Comparison of ENCODE assay signal across 8 cellular contexts in genomic region chr19:10835754-10836477, GRCh38. TPM values are rescaled to one million over a fixed set of nuclear protein-coding genes. Genes with fewer than 3 reads are reported as not detected.
A peak's percentile ranks its signal among the peaks of the same experiment; 100 is the strongest.
DNase-seq lines count a peak whose midpoint lies in the region; ATAC-seq, FAIRE-seq and TF ChIP-seq lines count a peak whose summit lies in the region.

Gene TMED1 (minus strand): TSS chr19:10836212. CDS start chr19:10836191, 21 bp downstream.

- H3K36me3 Mint-ChIP-seq in astrocyte (ENCODE audit: low read depth, unreplicated experiment): peaks cover 4% of the 10 kb centered on the region

- intact Hi-C loops in aorta (cut with DNase I): loop anchor here in 1 of 2 donors (2.0 kb wide), 1 partner anchor 35 kb away; the partner anchor contains the start of gene CARM1

- no peaks in the 10 kb centered on the region for H3K27me3 ChIP-seq in astrocyte (ENCODE audit: insufficient read depth, low read length)
- no peaks in the 10 kb centered on the region for H3K27me3 ChIP-seq in rectal smooth muscle tissue (ENCODE audit: control insufficient read depth, insufficient read depth, low read length)
- H3K27me3 ChIP-seq in aorta (ENCODE audit: control insufficient read depth in 1 of 2, insufficient read depth in 2 of 2, low read length in 1 of 2): no peaks in the 10 kb centered on the region

- peak within 1 kb of the TSS; percentile 94 for H3K4me2 ChIP-seq in astrocyte (ENCODE audit: low read length)

- WGBS in aorta, 2 donors: 1% methylated on average over 50 of the region's 50 CpGs

- peak within 1 kb of the TSS; percentile 85 for H3K4me3 Mint-ChIP-seq in astrocyte (ENCODE audit: unreplicated experiment)

- peak; percentile 52 for ATAC-seq in GM18499 (IDR thresholded peaks at IDR 0.05; ENCODE audit: insufficient read depth, unreplicated experiment)
- peak; percentile 64 for ATAC-seq in HG02943 (IDR thresholded peaks at IDR 0.05; ENCODE audit: low read depth, unreplicated experiment)
- peak; percentile 95 for ATAC-seq in aorta (ENCODE audit: low FRiP score)

- peak; percentile 17 for FAIRE-seq in astrocyte (lab: Jason Lieb, UNC)

- H3K4me3 ChIP-seq in astrocyte (ENCODE audit: insufficient read depth, low read depth, low read length) (peak within 1 kb of the TSS; percentile 73), rectal smooth muscle tissue (ENCODE audit: low read length) (peak within 1 kb of the TSS; percentile 73), aorta (ENCODE audit: low read length in 2 of 2) (peak within 1 kb of the TSS; percentile 35 to 43)

- H3K9me3 ChIP-seq in astrocyte (ENCODE audit: insufficient read depth, low read depth, low read length) (peaks cover 8% of the 10 kb centered on the region), aorta (ENCODE audit: control insufficient read depth, low read length) (no peaks in the 10 kb centered on the region)

- peaks cover 5% of the 10 kb centered on the region for H3K79me2 ChIP-seq in astrocyte (ENCODE audit: insufficient read depth, low read length)

- peak; percentile 14 for TF ChIP-seq CTCF in astrocyte (IDR thresholded peaks at IDR 0.05; ENCODE audit: insufficient read depth, low read depth, low read length)

- H3K4me1 Mint-ChIP-seq in astrocyte (ENCODE audit: low read depth, unreplicated experiment): peaks cover 3% of the 10 kb centered on the region

- H3K4me1 ChIP-seq in astrocyte (ENCODE audit: insufficient read depth, low read length) (peaks cover 15% of the 10 kb centered on the region), rectal smooth muscle tissue (ENCODE audit: control insufficient read depth, insufficient read depth, low read length) (no peaks in the 10 kb centered on the region), aorta (ENCODE audit: control insufficient read depth in 1 of 2, insufficient read depth in 2 of 2, low read length in 2 of 2) (no peaks in the 10 kb centered on the region)

- H3K9me3 Mint-ChIP-seq in astrocyte (ENCODE audit: unreplicated experiment): peaks cover 9% of the 10 kb centered on the region

- H3K36me3 ChIP-seq in astrocyte (ENCODE audit: insufficient read depth, low read length): no peaks in the 10 kb centered on the region
- peaks cover 4% of the 10 kb centered on the region for H3K36me3 ChIP-seq in rectal smooth muscle tissue (ENCODE audit: control insufficient read depth, insufficient read depth, low read length)
- no peaks in the 10 kb centered on the region for H3K36me3 ChIP-seq in aorta (ENCODE audit: control insufficient read depth in 1 of 2, insufficient read depth in 2 of 2, low read length in 1 of 2)

- H3K27me3 Mint-ChIP-seq in astrocyte (ENCODE audit: low read depth, unreplicated experiment): no peaks in the 10 kb centered on the region

- DNase-seq in NCI-H2029 (lab: John Stamatoyannopoulos, UW) (peak; percentile 100), T-helper 22 cell (ENCODE audit: low read depth) (peak; percentile 94), astrocyte (ENCODE audit: low read depth) (peak; percentile 95), hepatic stellate cell (ENCODE audit: low spot score) (peak; percentile 99), aorta (peak; percentile 100)

- peak within 1 kb of the TSS; percentile 100 for H3K27ac Mint-ChIP-seq in astrocyte (ENCODE audit: unreplicated experiment)

- peak within 1 kb of the TSS; percentile 89 for H2AFZ ChIP-seq in astrocyte (ENCODE audit: low read depth, low read length)

- H3K9ac ChIP-seq in astrocyte (ENCODE audit: low read length) (peak within 1 kb of the TSS; percentile 92), rectal smooth muscle tissue (ENCODE audit: low read length) (peak within 1 kb of the TSS; percentile 74)

- H4K20me1 ChIP-seq in astrocyte (ENCODE audit: insufficient read depth, low read length): peaks cover 6% of the 10 kb centered on the region

- H3K27ac ChIP-seq in astrocyte (ENCODE audit: low read depth, low read length) (peak within 1 kb of the TSS; percentile 98), rectal smooth muscle tissue (ENCODE audit: low read depth, low read length) (peak within 1 kb of the TSS; percentile 98), aorta (ENCODE audit: low read depth in 1 of 2, low read length in 2 of 2) (peak within 1 kb of the TSS; percentile 45 to 66)

RNA-seq across cellular contexts. Expression of gene TMED1, which starts in this region (rescaled TPM):
- total RNA-seq in astrocyte (27.0 and 29.7 TPM in 2 replicates), aorta (10 to 100 TPM; 14.4 to 17.9 TPM)
- polyA plus RNA-seq in aorta: 10 to 100 TPM; 29.2 to 34.4 TPM

Comparison
In these comparisons a context has a peak if more than half of its experiments do, and no peak if none do; other contexts are left out.
1. Peak in every context shown above with its lines: DNase-seq, ATAC-seq, H3K4me3 ChIP-seq and H3K27ac ChIP-seq.